ENCODE assay signal across 10 cellular contexts in genomic region chr9:124839612-124840299, GRCh38. TPM values are rescaled to one million over a fixed set of nuclear protein-coding genes. Genes with fewer than 3 reads are reported as not detected.
DNase-seq lines count a peak whose midpoint lies in the region; ATAC-seq and TF ChIP-seq lines count a peak whose summit lies in the region.
"Had no signal": no experiment of that assay in that cellular context is flagged by ENCODE, and none has a peak within 500 bp of the region (broad histone marks: within the 10 kb centered on the region; RNA-seq: fewer than 3 reads in every experiment).

No MANE protein-coding gene starts in this region.

- no peak overlapping the region for H3K4me3 ChIP-seq in dorsolateral prefrontal cortex

- H3K9me3 Mint-ChIP-seq in Calu3 (ENCODE audit: low read depth, unreplicated experiment) = no peaks in the 10 kb centered on the region
- no peaks in the 10 kb centered on the region for H3K9me3 Mint-ChIP-seq in brain

- BruUV-seq in Calu3 (replicated peaks; lab: Mats Ljungman, UMichigan) = no TSS peak

- intact Hi-C loops in Calu3 (cut with micrococcal nuclease; ENCODE audit: unreplicated experiment) = no loop called here
- intact Hi-C loops in dorsolateral prefrontal cortex (cut with DNase I) = no loop called here

- no peaks in the 10 kb centered on the region for H3K27me3 ChIP-seq in dorsolateral prefrontal cortex

- H3K36me3 Mint-ChIP-seq in Calu3 (ENCODE audit: insufficient read depth, unreplicated experiment) = no peaks in the 10 kb centered on the region
- no peaks in the 10 kb centered on the region for H3K36me3 Mint-ChIP-seq in brain

- DNase-seq in Calu3 (no peak), myocyte (ENCODE audit: low read depth) (peak; percentile 78), dorsolateral prefrontal cortex (no peak), substantia nigra (lab: John Stamatoyannopoulos, UW) (no peak)
- DNase-seq: cerebellar nuclear complex had no signal

- H3K27ac Mint-ChIP-seq in Calu3 (ENCODE audit: unreplicated experiment) (no peak overlapping the region), brain (peak overlapping the region in 2 of 5 experiments; percentile 53 to 84)

- peak; percentile 37 for TF ChIP-seq CTCF in Calu3 (IDR thresholded peaks at IDR 0.05; ENCODE audit: unreplicated experiment)
- TF ChIP-seq CTCF in LNCAP (IDR thresholded peaks at IDR 0.05) = 0 out of 2 replicates have a peak, but pooled peaks have one; percentile 7
- TF ChIP-seq CTCF in brain (conservative IDR thresholded peaks at IDR 0.05) = peak; percentile 30 to 57
- TF ChIP-seq CTCF in dorsolateral prefrontal cortex (IDR thresholded peaks at IDR 0.05 in 54 of 56, conservative IDR thresholded peaks at IDR 0.05 in 2 of 56; ENCODE audit: low read depth in 1 of 56, partially characterized antibody in 56 of 56) = peak in 17 of 56 donors; percentile 5 to 46 (median 18)

- H3K4me3 Mint-ChIP-seq in Calu3 (ENCODE audit: low read depth, unreplicated experiment) (no peak overlapping the region), brain (no peak overlapping the region)

- CTCF ChIA-PET in Calu3 (lab: Charles Lee) = interaction anchor here (1.0 to 1.3 kb wide), 2 partner anchors 13 to 29 kb away, joined by 4 to 5 read pairs; no protein-coding TSS in a partner anchor

- peaks cover 17% of the 10 kb centered on the region for H3K4me1 Mint-ChIP-seq in Calu3 (ENCODE audit: low read depth, unreplicated experiment)
- H3K4me1 Mint-ChIP-seq in brain = peaks cover 33% of the 10 kb centered on the region

- no peak overlapping the region for H3K27ac ChIP-seq in dorsolateral prefrontal cortex
- no peak overlapping the region for H3K27ac ChIP-seq in substantia nigra (ENCODE audit: low read depth, low read length, poor library complexity, severe bottlenecking)

- no peaks in the 10 kb centered on the region for H3K27me3 Mint-ChIP-seq in Calu3 (ENCODE audit: unreplicated experiment)
- no peaks in the 10 kb centered on the region for H3K27me3 Mint-ChIP-seq in brain

- ATAC-seq in GM18909 (IDR thresholded peaks at IDR 0.05; ENCODE audit: poor library complexity, unreplicated experiment) (no peak), HG02885 (IDR thresholded peaks at IDR 0.05; ENCODE audit: poor library complexity, unreplicated experiment) (no peak)

RNA-seq across cellular contexts. Expression of gene WDR38, which starts 13.5 kb away (rescaled TPM):
- total RNA-seq in Calu3 (2022) = not detected in 2 replicates
- not detected for polyA plus RNA-seq in brain (ENCODE audit: insufficient read depth, low read depth, low replicate concordance)
- 0.16 TPM in 1 of 2 replicates, not detected in the other for total RNA-seq in myocyte
- not detected for polyA plus RNA-seq in myocyte (2012)
- total RNA-seq in dorsolateral prefrontal cortex = 1 to 10 TPM in 1 of 120 experiments, under 1 TPM in 20, not detected in 99; 0.36 to 1.2 (median 0.64) TPM
- total RNA-seq: renal cortical epithelial cell had no signal

RNA-seq across cellular contexts. Expression of gene RPL35, which starts 22.0 kb away (rescaled TPM):
- 718 and 736 TPM in 2 replicates for total RNA-seq in Calu3 (2022)
- 2,927 TPM for polyA plus RNA-seq in brain (ENCODE audit: insufficient read depth, low read depth, low replicate concordance)
- 1,729 and 2,407 TPM in 2 replicates for total RNA-seq in myocyte
- 1,685 TPM for polyA plus RNA-seq in myocyte (2012)
- total RNA-seq in dorsolateral prefrontal cortex = 100 to 1,000 TPM; 334 to 549 (median 424) TPM

RNA-seq across cellular contexts. Expression of gene ARPC5L, which starts 22.2 kb away (rescaled TPM):
- total RNA-seq in Calu3 (2022) (33.2 and 38.2 TPM in 2 replicates), myocyte (31.7 and 32.2 TPM in 2 replicates), dorsolateral prefrontal cortex (10 to 100 TPM; 25.7 to 85.1 (median 57.9) TPM)
- 69.8 TPM for polyA plus RNA-seq in brain (ENCODE audit: insufficient read depth, low read depth, low replicate concordance)
- polyA plus RNA-seq in myocyte (2012) = 60.3 TPM
